In genomic region chr11:47247502-47247901, GRCh38 we compare ENCODE assay signal across 8 cellular contexts. TPM values are rescaled to one million over a fixed set of nuclear protein-coding genes. Genes with fewer than 3 reads are reported as not detected.
A peak's percentile ranks its signal among the peaks of the same experiment; 100 is the strongest.
DNase-seq lines count a peak whose midpoint lies in the region; ATAC-seq and TF ChIP-seq lines count a peak whose summit lies in the region.

No MANE protein-coding gene starts in this region.

- no peaks in the 10 kb centered on the region for H3K9me3 ChIP-seq in right lobe of liver
- no peaks in the 10 kb centered on the region for H3K9me3 ChIP-seq in subcutaneous abdominal adipose tissue (ENCODE audit: control insufficient read depth in 5 of 5, low read length in 5 of 5)

- H3K4me3 ChIP-seq in right lobe of liver (peak overlapping the region; percentile 64 to 92 (median 81)), subcutaneous abdominal adipose tissue (ENCODE audit: low read depth in 1 of 5, low read length in 5 of 5) (peak overlapping the region; percentile 76 to 99 (median 98))

- peak overlapping the region in 2 of 5 donors; percentile 16 to 72 for H3K9ac ChIP-seq in subcutaneous abdominal adipose tissue (ENCODE audit: low read length in 5 of 5)

- H3K36me3 Mint-ChIP-seq in activated naive CD4-positive, alpha-beta T cell treated with anti-CD3 and anti-CD28 coated beads, Interleukin-2, amount 10 ng/mL, durations not matched to agents 7 days and 5 days = peaks cover 39% of the 10 kb centered on the region
- H3K36me3 Mint-ChIP-seq in activated T-helper 2 cell treated with anti-CD3 and anti-CD28 coated beads, Interferon-gamma antibody, Interleukin-2, Interleukin-4, amounts not matched to agents 10 μg/mL and 5 μg/mL and 100 μg/mL, durations not matched to agents 14 hours and 24 hours and 36 hours (ENCODE audit: low read depth) = peaks cover 24% of the 10 kb centered on the region

- peak overlapping the region in 1 of 3 donors; percentile 96 for H3K27ac ChIP-seq in right lobe of liver
- peak overlapping the region; percentile 86 for H3K27ac ChIP-seq in subcutaneous abdominal adipose tissue (ENCODE audit: low read depth, low read length)

- DNase-seq in activated naive CD4-positive, alpha-beta T cell treated with anti-CD3 and anti-CD28 coated beads, Interleukin-2, amount 10 ng/mL, durations not matched to agents 7 days and 5 days = no peak
- DNase-seq in activated naive CD4-positive, alpha-beta T cell treated with Interleukin-2 at 50 U/mL for 16 hours = no peak
- DNase-seq in activated T-helper 2 cell treated with anti-CD3 and anti-CD28 coated beads, Interferon-gamma antibody, Interleukin-2, Interleukin-4, amounts not matched to agents 10 μg/mL and 5 μg/mL and 100 μg/mL, durations not matched to agents 14 hours and 24 hours and 36 hours (ENCODE audit: low spot score) = no peak
- no peak for DNase-seq in right lobe of liver
- DNase-seq in effector CD4-positive, alpha-beta T cell = no peak
- no peak for DNase-seq in DMS79 (lab: John Stamatoyannopoulos, UW)

- 0% methylated on average over 1 of the region's 5 CpGs for WGBS in right lobe of liver (ENCODE audit: insufficient coverage, low coverage, low lambda C conversion rate, missing lambda C conversion rate)

- no peaks in the 10 kb centered on the region for H3K27me3 Mint-ChIP-seq in activated naive CD4-positive, alpha-beta T cell treated with anti-CD3 and anti-CD28 coated beads, Interleukin-2, amount 10 ng/mL, durations not matched to agents 7 days and 5 days
- H3K27me3 Mint-ChIP-seq in activated T-helper 2 cell treated with anti-CD3 and anti-CD28 coated beads, Interferon-gamma antibody, Interleukin-2, Interleukin-4, amounts not matched to agents 10 μg/mL and 5 μg/mL and 100 μg/mL, durations not matched to agents 14 hours and 24 hours and 36 hours (ENCODE audit: low read depth) = no peaks in the 10 kb centered on the region

- peaks cover 2 to 60% (median 32%) of the 10 kb centered on the region in 4 donors for H3K4me1 ChIP-seq in right lobe of liver
- peaks cover 19 to 43% (median 33%) of the 10 kb centered on the region in 5 donors for H3K4me1 ChIP-seq in subcutaneous abdominal adipose tissue (ENCODE audit: control insufficient read depth in 5 of 5, insufficient read depth in 5 of 5, low read length in 5 of 5)

- peaks cover 0 to 20% (median 6%) of the 10 kb centered on the region in 4 donors for H3K36me3 ChIP-seq in right lobe of liver
- peaks cover 0 to 40% (median 30%) of the 10 kb centered on the region in 5 donors for H3K36me3 ChIP-seq in subcutaneous abdominal adipose tissue (ENCODE audit: control insufficient read depth in 5 of 5, insufficient read depth in 5 of 5, low read length in 5 of 5)

- H3K4me3 Mint-ChIP-seq in activated naive CD4-positive, alpha-beta T cell treated with anti-CD3 and anti-CD28 coated beads, Interleukin-2, amount 10 ng/mL, durations not matched to agents 7 days and 5 days = peak overlapping the region; percentile 99
- peak overlapping the region; percentile 98 for H3K4me3 Mint-ChIP-seq in activated T-helper 2 cell treated with anti-CD3 and anti-CD28 coated beads, Interferon-gamma antibody, Interleukin-2, Interleukin-4, amounts not matched to agents 10 μg/mL and 5 μg/mL and 100 μg/mL, durations not matched to agents 14 hours and 24 hours and 36 hours (ENCODE audit: low read depth)

- ATAC-seq in right lobe of liver (no peak), HG02884 (IDR thresholded peaks at IDR 0.05; ENCODE audit: unreplicated experiment) (no peak)

- TF ChIP-seq POLR2A in right lobe of liver (IDR thresholded peaks at IDR 0.05) = no peak

- H3K9me3 Mint-ChIP-seq in activated naive CD4-positive, alpha-beta T cell treated with anti-CD3 and anti-CD28 coated beads, Interleukin-2, amount 10 ng/mL, durations not matched to agents 7 days and 5 days = no peaks in the 10 kb centered on the region
- no peaks in the 10 kb centered on the region for H3K9me3 Mint-ChIP-seq in activated T-helper 2 cell treated with anti-CD3 and anti-CD28 coated beads, Interferon-gamma antibody, Interleukin-2, Interleukin-4, amounts not matched to agents 10 μg/mL and 5 μg/mL and 100 μg/mL, durations not matched to agents 14 hours and 24 hours and 36 hours

- no peaks in the 10 kb centered on the region for H3K27me3 ChIP-seq in right lobe of liver
- H3K27me3 ChIP-seq in subcutaneous abdominal adipose tissue (ENCODE audit: control insufficient read depth in 5 of 5, insufficient read depth in 4 of 5, low read length in 5 of 5) = no peaks in the 10 kb centered on the region

- TF ChIP-seq CTCF in right lobe of liver (IDR thresholded peaks at IDR 0.05) = no peak

- no peak overlapping the region for H3K27ac Mint-ChIP-seq in activated naive CD4-positive, alpha-beta T cell treated with anti-CD3 and anti-CD28 coated beads, Interleukin-2, amount 10 ng/mL, durations not matched to agents 7 days and 5 days
- H3K27ac Mint-ChIP-seq in activated T-helper 2 cell treated with anti-CD3 and anti-CD28 coated beads, Interferon-gamma antibody, Interleukin-2, Interleukin-4, amounts not matched to agents 10 μg/mL and 5 μg/mL and 100 μg/mL, durations not matched to agents 14 hours and 24 hours and 36 hours = no peak overlapping the region

- intact Hi-C loops in activated T-helper 2 cell treated with anti-CD3 and anti-CD28 coated beads, Interferon-gamma antibody, Interleukin-2, Interleukin-4, amounts not matched to agents 10 μg/mL and 5 μg/mL and 100 μg/mL, durations not matched to agents 14 hours and 24 hours and 36 hours (cut with micrococcal nuclease) = no loop called here
- intact Hi-C loops in right lobe of liver (cut with DNase I) = no loop called here

- peaks cover 32% of the 10 kb centered on the region for H3K4me1 Mint-ChIP-seq in activated naive CD4-positive, alpha-beta T cell treated with anti-CD3 and anti-CD28 coated beads, Interleukin-2, amount 10 ng/mL, durations not matched to agents 7 days and 5 days
- peaks cover 14% of the 10 kb centered on the region for H3K4me1 Mint-ChIP-seq in activated T-helper 2 cell treated with anti-CD3 and anti-CD28 coated beads, Interferon-gamma antibody, Interleukin-2, Interleukin-4, amounts not matched to agents 10 μg/mL and 5 μg/mL and 100 μg/mL, durations not matched to agents 14 hours and 24 hours and 36 hours (ENCODE audit: low read depth)

- CTCF ChIA-PET in activated naive CD4-positive, alpha-beta T cell treated with anti-CD3 and anti-CD28 coated beads, Interleukin-2, amount 10 ng/mL, durations not matched to agents 7 days and 5 days (lab: Charles Lee) = interaction anchor here (1.0 to 6.0 kb wide), 9 partner anchors 11 to 70 kb away, joined by 3 to 39 read pairs (median 8); partner anchors contain the start of gene NR1H3

RNA-seq across cellular contexts. Expression of gene ACP2, which starts 1.1 kb away (rescaled TPM):
- total RNA-seq in activated T-helper 2 cell treated with anti-CD3 and anti-CD28 coated beads, Interferon-gamma antibody, Interleukin-2, Interleukin-4, amounts not matched to agents 10 μg/mL and 5 μg/mL and 100 μg/mL, durations not matched to agents 14 hours and 24 hours and 36 hours = 23.2 and 24.5 TPM in 2 replicates
- total RNA-seq in right lobe of liver = 100 to 1,000 TPM in 2 of 6 experiments, 10 to 100 TPM in 4; 53.3 to 173 (median 64.1) TPM

RNA-seq across cellular contexts. Expression of gene NR1H3, which starts 10.3 kb away (rescaled TPM):
- 10.8 and 11.4 TPM in 2 replicates for total RNA-seq in activated T-helper 2 cell treated with anti-CD3 and anti-CD28 coated beads, Interferon-gamma antibody, Interleukin-2, Interleukin-4, amounts not matched to agents 10 μg/mL and 5 μg/mL and 100 μg/mL, durations not matched to agents 14 hours and 24 hours and 36 hours
- 10 to 100 TPM; 61.5 to 82.9 (median 67.3) TPM for total RNA-seq in right lobe of liver

RNA-seq across cellular contexts. Expression of gene MADD, which starts 22.4 kb away (rescaled TPM):
- total RNA-seq in activated T-helper 2 cell treated with anti-CD3 and anti-CD28 coated beads, Interferon-gamma antibody, Interleukin-2, Interleukin-4, amounts not matched to agents 10 μg/mL and 5 μg/mL and 100 μg/mL, durations not matched to agents 14 hours and 24 hours and 36 hours = 83.2 and 89.4 TPM in 2 replicates
- 10 to 100 TPM; 15.2 to 21.3 (median 16.8) TPM for total RNA-seq in right lobe of liver

RNA-seq across cellular contexts. Expression of gene DDB2, which starts 32.7 kb away (rescaled TPM):
- total RNA-seq in activated T-helper 2 cell treated with anti-CD3 and anti-CD28 coated beads, Interferon-gamma antibody, Interleukin-2, Interleukin-4, amounts not matched to agents 10 μg/mL and 5 μg/mL and 100 μg/mL, durations not matched to agents 14 hours and 24 hours and 36 hours = 158 and 161 TPM in 2 replicates
- total RNA-seq in right lobe of liver = 10 to 100 TPM; 13.1 to 24.2 (median 13.8) TPM
